Comparison of ENCODE assay signal across 2 cellular contexts in the genomic region with DNA sequence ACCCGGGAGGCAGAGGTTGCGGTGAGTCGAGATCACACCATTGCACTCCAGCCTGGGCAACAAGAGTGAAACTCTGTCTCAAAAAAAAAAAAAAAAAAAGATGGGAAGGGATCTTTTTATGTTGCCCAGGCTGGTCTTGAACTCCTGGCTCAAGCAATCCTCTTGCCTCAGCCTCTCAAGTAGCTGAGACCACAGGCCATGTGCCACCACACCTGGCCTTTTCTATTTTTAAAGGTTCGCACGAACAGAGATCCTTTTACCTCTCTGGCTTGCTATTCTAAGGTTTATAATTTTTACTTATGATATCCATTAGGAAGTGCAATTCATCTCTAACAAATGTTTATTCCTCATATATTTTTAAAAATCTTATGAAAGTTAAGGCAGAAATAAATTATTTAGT. TPM values are rescaled to one million over a fixed set of nuclear protein-coding genes. Genes with fewer than 3 reads are reported as not detected.
"Had no signal": no experiment of that assay in that cellular context is flagged by ENCODE, and none has a peak within 500 bp of the region (broad histone marks: within the 10 kb centered on the region; RNA-seq: fewer than 3 reads in every experiment).

No MANE protein-coding gene starts in this region.

RNA-seq across cellular contexts. Expression of a gene that starts 57.9 kb away (rescaled TPM):
- total RNA-seq: PC-3 had no signal
- polyA plus RNA-seq: K562 had no signal
